7 cellular contexts compared by ENCODE assay signal in the genomic region with DNA sequence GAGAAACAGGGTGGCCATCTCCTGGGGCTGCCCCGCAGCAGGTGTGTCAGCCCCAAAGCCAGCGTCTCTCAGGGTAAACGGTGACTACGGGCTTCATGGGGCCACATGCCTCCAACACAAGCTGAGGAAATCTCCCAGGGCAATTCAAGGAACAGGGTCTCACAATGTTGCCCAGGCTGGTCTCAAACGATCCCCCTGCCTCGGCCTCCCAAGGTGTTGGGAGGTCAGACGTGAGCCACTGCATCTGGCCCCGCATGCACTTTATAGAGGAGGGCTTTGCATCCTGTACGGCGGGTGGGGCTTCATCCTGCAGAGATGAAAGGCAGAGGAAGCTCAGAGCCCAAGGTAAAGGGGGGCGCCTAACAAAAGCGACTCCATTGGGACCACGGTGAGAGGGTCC. TPM values are rescaled to one million over a fixed set of nuclear protein-coding genes. Genes with fewer than 3 reads are reported as not detected.
DNase-seq lines count a peak whose midpoint lies in the region; ATAC-seq, FAIRE-seq and TF ChIP-seq lines count a peak whose summit lies in the region.
"Not testable (repeated sequence)": the region's sequence is repeated elsewhere in the genome, so short reads cannot be mapped to it uniquely, and the experiment has no call there.

No MANE protein-coding gene starts in this region.

- H4K20me1 ChIP-seq in Loucy (ENCODE audit: insufficient read depth, low read length, poor library complexity, severe bottlenecking): not testable (repeated sequence)

- H3K27me3 ChIP-seq in Loucy (ENCODE audit: insufficient read depth, low read length, poor library complexity, severe bottlenecking): not testable (repeated sequence)

- peaks cover 11% of the 10 kb centered on the region for H3K36me3 Mint-ChIP-seq in activated CD8-positive, alpha-beta T cell treated with anti-CD3 and anti-CD28 coated beads, Interleukin-2, amount 10 ng/mL, durations not matched to agents 7 days and 5 days (ENCODE audit: low read depth)
- H3K36me3 Mint-ChIP-seq in activated T-helper 1 cell treated with anti-CD3 and anti-CD28 coated beads, Interleukin-12 subunit alpha, Interleukin-12 subunit beta, Interleukin-2, Interleukin-4 antibody, amounts not matched to agents 30 ng/mL and 10 ng/mL and 1 ng/mL, durations not matched to agents 14 hours and 24 hours and 36 hours (ENCODE audit: low read depth); activated naive CD8-positive, alpha-beta T cell; neural crest cell (ENCODE audit: low read depth): not testable (repeated sequence)
- H3K36me3 Mint-ChIP-seq in stimulated activated effector memory CD8-positive, alpha-beta T cell treated with anti-CD3 and anti-CD28 coated beads, Interleukin-12 subunit alpha, Interleukin-12 subunit beta, amount 100 ng/mL, for 72 hours: peaks cover 43% of the 10 kb centered on the region

- ATAC-seq in activated CD8-positive, alpha-beta T cell treated with anti-CD3 and anti-CD28 coated beads, Interleukin-2, amount 10 ng/mL, durations not matched to agents 7 days and 5 days; stimulated activated effector memory CD8-positive, alpha-beta T cell treated with anti-CD3 and anti-CD28 coated beads, Interleukin-12 subunit alpha, Interleukin-12 subunit beta, amount 100 ng/mL, for 72 hours: not testable (repeated sequence)

- H3F3A ChIP-seq in Loucy (ENCODE audit: low read depth): not testable (repeated sequence)

- not testable (repeated sequence) for H3K4me3 ChIP-seq in Loucy (ENCODE audit: low read length, poor library complexity, severe bottlenecking); kidney (ENCODE audit: low read length in 2 of 2)

- not testable (repeated sequence) for H3K27ac Mint-ChIP-seq in activated CD8-positive, alpha-beta T cell treated with anti-CD3 and anti-CD28 coated beads, Interleukin-2, amount 10 ng/mL, durations not matched to agents 7 days and 5 days; neural crest cell (ENCODE audit: unreplicated experiment); stimulated activated effector memory CD8-positive, alpha-beta T cell treated with anti-CD3 and anti-CD28 coated beads, Interleukin-12 subunit alpha, Interleukin-12 subunit beta, amount 100 ng/mL, for 72 hours
- peak overlapping the region; percentile 67 for H3K27ac Mint-ChIP-seq in activated T-helper 1 cell treated with anti-CD3 and anti-CD28 coated beads, Interleukin-12 subunit alpha, Interleukin-12 subunit beta, Interleukin-2, Interleukin-4 antibody, amounts not matched to agents 30 ng/mL and 10 ng/mL and 1 ng/mL, durations not matched to agents 14 hours and 24 hours and 36 hours
- peak overlapping the region; percentile 28 for H3K27ac Mint-ChIP-seq in activated naive CD8-positive, alpha-beta T cell

- not testable (repeated sequence) for TF ChIP-seq CTCF in Loucy (conservative IDR thresholded peaks at IDR 0.05; ENCODE audit: low read length); kidney (IDR thresholded peaks at IDR 0.05; ENCODE audit: borderline replicate concordance, extremely low read depth, insufficient read depth); neural crest cell (conservative IDR thresholded peaks at IDR 0.05)

- H3K4me3 Mint-ChIP-seq in activated CD8-positive, alpha-beta T cell treated with anti-CD3 and anti-CD28 coated beads, Interleukin-2, amount 10 ng/mL, durations not matched to agents 7 days and 5 days; activated naive CD8-positive, alpha-beta T cell: not testable (repeated sequence)
- peak overlapping the region; percentile 26 for H3K4me3 Mint-ChIP-seq in activated T-helper 1 cell treated with anti-CD3 and anti-CD28 coated beads, Interleukin-12 subunit alpha, Interleukin-12 subunit beta, Interleukin-2, Interleukin-4 antibody, amounts not matched to agents 30 ng/mL and 10 ng/mL and 1 ng/mL, durations not matched to agents 14 hours and 24 hours and 36 hours
- H3K4me3 Mint-ChIP-seq in neural crest cell: peak overlapping the region; percentile 38
- H3K4me3 Mint-ChIP-seq in stimulated activated effector memory CD8-positive, alpha-beta T cell treated with anti-CD3 and anti-CD28 coated beads, Interleukin-12 subunit alpha, Interleukin-12 subunit beta, amount 100 ng/mL, for 72 hours: peak overlapping the region; percentile 25

- peaks cover 32% of the 10 kb centered on the region for H3K4me1 Mint-ChIP-seq in activated CD8-positive, alpha-beta T cell treated with anti-CD3 and anti-CD28 coated beads, Interleukin-2, amount 10 ng/mL, durations not matched to agents 7 days and 5 days (ENCODE audit: low read depth)
- peaks cover 26% of the 10 kb centered on the region for H3K4me1 Mint-ChIP-seq in activated T-helper 1 cell treated with anti-CD3 and anti-CD28 coated beads, Interleukin-12 subunit alpha, Interleukin-12 subunit beta, Interleukin-2, Interleukin-4 antibody, amounts not matched to agents 30 ng/mL and 10 ng/mL and 1 ng/mL, durations not matched to agents 14 hours and 24 hours and 36 hours (ENCODE audit: low read depth)
- H3K4me1 Mint-ChIP-seq in activated naive CD8-positive, alpha-beta T cell (ENCODE audit: low read depth): peaks cover 25% of the 10 kb centered on the region
- H3K4me1 Mint-ChIP-seq in neural crest cell: not testable (repeated sequence)
- H3K4me1 Mint-ChIP-seq in stimulated activated effector memory CD8-positive, alpha-beta T cell treated with anti-CD3 and anti-CD28 coated beads, Interleukin-12 subunit alpha, Interleukin-12 subunit beta, amount 100 ng/mL, for 72 hours: peaks cover 26% of the 10 kb centered on the region

- not testable (repeated sequence) for H3K27ac ChIP-seq in kidney (ENCODE audit: low read depth in 2 of 2, low read length in 2 of 2)

- not testable (repeated sequence) for H3K9me2 ChIP-seq in Loucy (replicated peaks; ENCODE audit: low read depth, low read length)

- not testable (repeated sequence) for H3K4me1 ChIP-seq in Loucy (ENCODE audit: insufficient read depth, low read length, poor library complexity, severe bottlenecking); kidney (ENCODE audit: control insufficient read depth in 1 of 2, insufficient read depth in 1 of 2, low read depth in 1 of 2, low read length in 2 of 2)

- H3K36me3 ChIP-seq in Loucy (ENCODE audit: insufficient read depth, low read length); kidney (ENCODE audit: control insufficient read depth in 1 of 2, insufficient read depth in 2 of 2, low read length in 2 of 2): not testable (repeated sequence)

- not testable (repeated sequence) for H3K27me3 Mint-ChIP-seq in activated CD8-positive, alpha-beta T cell treated with anti-CD3 and anti-CD28 coated beads, Interleukin-2, amount 10 ng/mL, durations not matched to agents 7 days and 5 days (ENCODE audit: low read depth); activated T-helper 1 cell treated with anti-CD3 and anti-CD28 coated beads, Interleukin-12 subunit alpha, Interleukin-12 subunit beta, Interleukin-2, Interleukin-4 antibody, amounts not matched to agents 30 ng/mL and 10 ng/mL and 1 ng/mL, durations not matched to agents 14 hours and 24 hours and 36 hours (ENCODE audit: insufficient read depth); activated naive CD8-positive, alpha-beta T cell; neural crest cell (ENCODE audit: low read depth)

- H2AFZ ChIP-seq in Loucy (ENCODE audit: low read length): not testable (repeated sequence)

- peak overlapping the region; percentile 15 for H3K4me2 ChIP-seq in Loucy (ENCODE audit: low read depth, low read length, poor library complexity, severe bottlenecking)

- not testable (repeated sequence) for H3K9me3 ChIP-seq in Loucy (ENCODE audit: insufficient read depth, low read depth, low read length); kidney (ENCODE audit: control insufficient read depth in 1 of 2, low read length in 2 of 2)

- POLR2A ChIA-PET in activated CD8-positive, alpha-beta T cell treated with anti-CD3 and anti-CD28 coated beads, Interleukin-2, amount 10 ng/mL, durations not matched to agents 7 days and 5 days (lab: Charles Lee): not testable (repeated sequence)

- not testable (repeated sequence) for FAIRE-seq in kidney (lab: Jason Lieb, UNC)

- intact Hi-C loops in activated T-helper 1 cell treated with anti-CD3 and anti-CD28 coated beads, Interleukin-12 subunit alpha, Interleukin-12 subunit beta, Interleukin-2, Interleukin-4 antibody, amounts not matched to agents 30 ng/mL and 10 ng/mL and 1 ng/mL, durations not matched to agents 14 hours and 24 hours and 36 hours (cut with micrococcal nuclease); kidney (cut with DNase I): not testable (repeated sequence)

- peaks cover 17% of the 10 kb centered on the region; the same call in 1 of the 2 replicates for H3K79me2 ChIP-seq in Loucy (ENCODE audit: insufficient read depth, low read length)

- CTCF ChIA-PET in activated CD8-positive, alpha-beta T cell treated with anti-CD3 and anti-CD28 coated beads, Interleukin-2, amount 10 ng/mL, durations not matched to agents 7 days and 5 days (lab: Charles Lee): not testable (repeated sequence)

- peak; percentile 33 for DNase-seq in activated CD8-positive, alpha-beta T cell treated with anti-CD3 and anti-CD28 coated beads, Interleukin-2, amount 10 ng/mL, durations not matched to agents 7 days and 5 days
- not testable (repeated sequence) for DNase-seq in activated T-helper 1 cell treated with anti-CD3 and anti-CD28 coated beads, Interleukin-12 subunit alpha, Interleukin-12 subunit beta, Interleukin-2, Interleukin-4 antibody, amounts not matched to agents 30 ng/mL and 10 ng/mL and 1 ng/mL, durations not matched to agents 14 hours and 24 hours and 36 hours (ENCODE audit: low spot score); neural crest cell (ENCODE audit: low read depth, low spot score); stimulated activated effector memory CD8-positive, alpha-beta T cell treated with anti-CD3 and anti-CD28 coated beads, Interleukin-12 subunit alpha, Interleukin-12 subunit beta, amount 100 ng/mL, for 72 hours (ENCODE audit: low spot score in 2 of 2)
- DNase-seq in kidney: peak; percentile 73

- not testable (repeated sequence) for H3K9ac ChIP-seq in Loucy (ENCODE audit: low read depth, low read length, poor library complexity, severe bottlenecking); kidney (ENCODE audit: low read length in 2 of 2)

- not testable (repeated sequence) for H3K9me3 Mint-ChIP-seq in activated CD8-positive, alpha-beta T cell treated with anti-CD3 and anti-CD28 coated beads, Interleukin-2, amount 10 ng/mL, durations not matched to agents 7 days and 5 days (ENCODE audit: insufficient read depth); activated T-helper 1 cell treated with anti-CD3 and anti-CD28 coated beads, Interleukin-12 subunit alpha, Interleukin-12 subunit beta, Interleukin-2, Interleukin-4 antibody, amounts not matched to agents 30 ng/mL and 10 ng/mL and 1 ng/mL, durations not matched to agents 14 hours and 24 hours and 36 hours; activated naive CD8-positive, alpha-beta T cell (ENCODE audit: low read depth); neural crest cell; stimulated activated effector memory CD8-positive, alpha-beta T cell treated with anti-CD3 and anti-CD28 coated beads, Interleukin-12 subunit alpha, Interleukin-12 subunit beta, amount 100 ng/mL, for 72 hours

RNA-seq across cellular contexts. Expression of a gene that starts 42.4 kb away (rescaled TPM):
- 100 to 1,000 TPM; 110 to 127 TPM for total RNA-seq in activated CD8-positive, alpha-beta T cell treated with anti-CD3 and anti-CD28 coated beads, Interleukin-2, amount 10 ng/mL, durations not matched to agents 7 days and 5 days
- 126 and 127 TPM in 2 replicates for total RNA-seq in activated T-helper 1 cell treated with anti-CD3 and anti-CD28 coated beads, Interleukin-12 subunit alpha, Interleukin-12 subunit beta, Interleukin-2, Interleukin-4 antibody, amounts not matched to agents 30 ng/mL and 10 ng/mL and 1 ng/mL, durations not matched to agents 14 hours and 24 hours and 36 hours
- total RNA-seq in kidney (42.5 TPM), neural crest cell (46.3 and 54.9 TPM in 2 replicates)
- 14.7 TPM for polyA plus RNA-seq in kidney (ENCODE audit: insufficient read depth, low read depth, low replicate concordance)
